Comparison of ENCODE assay signal across 29 cellular contexts in genomic region chr2:234100686-234101085, GRCh38. TPM values are rescaled to one million over a fixed set of nuclear protein-coding genes. Genes with fewer than 3 reads are reported as not detected.
DNase-seq lines count a peak whose midpoint lies in the region; ATAC-seq, FAIRE-seq and TF ChIP-seq lines count a peak whose summit lies in the region.
"Had no signal": no experiment of that assay in that cellular context is flagged by ENCODE, and none has a peak within 500 bp of the region (broad histone marks: within the 10 kb centered on the region; RNA-seq: fewer than 3 reads in every experiment).

No MANE protein-coding gene starts in this region.

- intact Hi-C loops in testis (cut with DNase I; ENCODE audit: low total_unique reads): no loop called here

- H3K27ac ChIP-seq in small intestine (ENCODE audit: low read depth in 1 of 2, low read length in 1 of 2) (no peak overlapping the region), testis (no peak overlapping the region)
- H3K27ac ChIP-seq: adrenal gland, body of pancreas, neutrophil, right lobe of liver had no signal

- H3K36me3 Mint-ChIP-seq in activated naive CD8-positive, alpha-beta T cell: no peaks in the 10 kb centered on the region
- no peaks in the 10 kb centered on the region for H3K36me3 Mint-ChIP-seq in activated naive CD8-positive, alpha-beta T cell treated with anti-CD3 and anti-CD28 coated beads for 36 hours
- peaks cover 6% of the 10 kb centered on the region for H3K36me3 Mint-ChIP-seq in activated CD8-positive, alpha-beta T cell treated with anti-CD3 and anti-CD28 coated beads, Interleukin-2, amount 10 ng/mL, durations not matched to agents 7 days and 5 days (ENCODE audit: low read depth)
- no peaks in the 10 kb centered on the region for H3K36me3 Mint-ChIP-seq in osteocyte (ENCODE audit: unreplicated experiment)
- H3K36me3 Mint-ChIP-seq: memory B cell had no signal

- H3K36me3 ChIP-seq in small intestine (ENCODE audit: control insufficient read depth in 2 of 2, insufficient read depth in 2 of 2, low read length in 2 of 2) (no peaks in the 10 kb centered on the region), testis (ENCODE audit: low read depth, missing control alignments) (no peaks in the 10 kb centered on the region)
- H3K36me3 ChIP-seq: adrenal gland, HAP-1, neutrophil, right lobe of liver had no signal

- H3K4me3 ChIP-seq in Jurkat, Clone E6-1 (ENCODE audit: low read length): no peak overlapping the region
- H3K4me3 ChIP-seq in small intestine (ENCODE audit: low read depth in 1 of 2, low read length in 2 of 2) (no peak overlapping the region), testis (no peak overlapping the region)
- H3K4me3 ChIP-seq: adrenal gland, body of pancreas, HAP-1, right lobe of liver had no signal

- H3K4me1 ChIP-seq in small intestine (ENCODE audit: control insufficient read depth in 2 of 2, insufficient read depth in 1 of 2, low read depth in 1 of 2, low read length in 1 of 2): no peaks in the 10 kb centered on the region
- no peaks in the 10 kb centered on the region for H3K4me1 ChIP-seq in testis
- H3K4me1 ChIP-seq: adrenal gland, body of pancreas, HAP-1, right lobe of liver had no signal

- peaks cover 40% of the 10 kb centered on the region for H3K4me1 Mint-ChIP-seq in activated naive CD8-positive, alpha-beta T cell (ENCODE audit: low read depth)
- H3K4me1 Mint-ChIP-seq in activated naive CD8-positive, alpha-beta T cell treated with anti-CD3 and anti-CD28 coated beads for 36 hours: peaks cover 18% of the 10 kb centered on the region
- H3K4me1 Mint-ChIP-seq in activated CD8-positive, alpha-beta T cell treated with anti-CD3 and anti-CD28 coated beads, Interleukin-2, amount 10 ng/mL, durations not matched to agents 7 days and 5 days (ENCODE audit: low read depth): peaks cover 38% of the 10 kb centered on the region
- H3K4me1 Mint-ChIP-seq in osteocyte (ENCODE audit: unreplicated experiment): no peaks in the 10 kb centered on the region

- peak; percentile 56 for ATAC-seq in activated CD8-positive, alpha-beta T cell treated with anti-CD3 and anti-CD28 coated beads, Interleukin-2, amount 10 ng/mL, durations not matched to agents 7 days and 5 days
- ATAC-seq: body of pancreas; left lobe of liver; right lobe of liver; stimulated activated naive B cell treated with anti-CD40 and anti-IgM and Interleukin-4, amounts not matched to agents 10 μg/mL and 1 μg/mL and 100 μg/mL, for 72 hours had no signal

- H3K4me3 Mint-ChIP-seq in activated naive CD8-positive, alpha-beta T cell: peak overlapping the region; percentile 40
- H3K4me3 Mint-ChIP-seq in activated naive CD8-positive, alpha-beta T cell treated with anti-CD3 and anti-CD28 coated beads for 36 hours: no peak overlapping the region
- H3K4me3 Mint-ChIP-seq in activated CD8-positive, alpha-beta T cell treated with anti-CD3 and anti-CD28 coated beads, Interleukin-2, amount 10 ng/mL, durations not matched to agents 7 days and 5 days: no peak overlapping the region
- H3K4me3 Mint-ChIP-seq in osteocyte (ENCODE audit: unreplicated experiment): no peak overlapping the region
- H3K4me3 Mint-ChIP-seq: IgD-negative memory B cell; memory B cell; stimulated activated naive B cell treated with anti-CD40 and anti-IgM and Interleukin-4, amounts not matched to agents 10 μg/mL and 1 μg/mL and 100 μg/mL, for 72 hours had no signal

- no peaks in the 10 kb centered on the region for H3K27me3 Mint-ChIP-seq in activated naive CD8-positive, alpha-beta T cell
- H3K27me3 Mint-ChIP-seq in activated naive CD8-positive, alpha-beta T cell treated with anti-CD3 and anti-CD28 coated beads for 36 hours: no peaks in the 10 kb centered on the region
- peaks cover 3% of the 10 kb centered on the region for H3K27me3 Mint-ChIP-seq in activated CD8-positive, alpha-beta T cell treated with anti-CD3 and anti-CD28 coated beads, Interleukin-2, amount 10 ng/mL, durations not matched to agents 7 days and 5 days (ENCODE audit: low read depth)
- peaks cover 36% of the 10 kb centered on the region for H3K27me3 Mint-ChIP-seq in osteocyte (ENCODE audit: unreplicated experiment)

- TF ChIP-seq POLR2A in testis (IDR thresholded peaks at IDR 0.05): no peak

- WGBS in small intestine, 3 donors: 71 to 78% (median 74%) methylated on average over 4 of the region's 4 CpGs
- 79 to 86% methylated on average over 4 of the region's 4 CpGs for WGBS in testis, 2 donors

- H3K27me3 ChIP-seq in small intestine (ENCODE audit: control insufficient read depth in 2 of 2, insufficient read depth in 2 of 2, low read length in 2 of 2) (no peaks in the 10 kb centered on the region), testis (no peaks in the 10 kb centered on the region)
- H3K27me3 ChIP-seq: adrenal gland, body of pancreas, neutrophil, right lobe of liver had no signal

- FAIRE-seq in small intestine (lab: Jason Lieb, UNC): no peak
- FAIRE-seq: endothelial cell of umbilical vein, urothelium cell line had no signal

- CTCF ChIA-PET in activated CD8-positive, alpha-beta T cell treated with anti-CD3 and anti-CD28 coated beads, Interleukin-2, amount 10 ng/mL, durations not matched to agents 7 days and 5 days (lab: Charles Lee): interaction anchor here (1.3 to 4.2 kb wide), 3 partner anchors 35 to 191 kb away, joined by 3 to 17 read pairs (median 4); no protein-coding TSS in a partner anchor

- no peak overlapping the region for H3K27ac Mint-ChIP-seq in activated naive CD8-positive, alpha-beta T cell
- no peak overlapping the region for H3K27ac Mint-ChIP-seq in activated naive CD8-positive, alpha-beta T cell treated with anti-CD3 and anti-CD28 coated beads for 36 hours
- peak overlapping the region; percentile 69 for H3K27ac Mint-ChIP-seq in activated CD8-positive, alpha-beta T cell treated with anti-CD3 and anti-CD28 coated beads, Interleukin-2, amount 10 ng/mL, durations not matched to agents 7 days and 5 days
- H3K27ac Mint-ChIP-seq in osteocyte (ENCODE audit: unreplicated experiment): no peak overlapping the region
- H3K27ac Mint-ChIP-seq: IgD-negative memory B cell; memory B cell; progenitor cell of endocrine pancreas; stimulated activated naive B cell treated with anti-CD40 and anti-IgM and Interleukin-4, amounts not matched to agents 10 μg/mL and 1 μg/mL and 100 μg/mL, for 72 hours had no signal

- DNase-seq in activated naive CD8-positive, alpha-beta T cell treated with anti-CD3 and anti-CD28 coated beads for 36 hours: no peak
- DNase-seq in Jurkat, Clone E6-1 (ENCODE audit: low read depth, low spot score): peak; percentile 52
- DNase-seq in activated CD8-positive, alpha-beta T cell treated with anti-CD3 and anti-CD28 coated beads, Interleukin-2, amount 10 ng/mL, durations not matched to agents 7 days and 5 days: peak; percentile 54
- DNase-seq in small intestine: peak; percentile 52
- no peak for DNase-seq in testis
- DNase-seq in osteocyte (ENCODE audit: extremely low spot score, unreplicated experiment): no peak
- DNase-seq: activated CD4-positive, alpha-beta T cell treated with anti-CD3 and anti-CD28 coated beads for 1 hour; adrenal gland; body of pancreas; GDM1; NCI-H1436; NCI-H345; NCI-H748 treated with DMSO at 0.1 percent for 48 hours; right lobe of liver; RPMI8226; stimulated activated CD4-positive, alpha-beta T cell treated with anti-CD3 and anti-CD28 coated beads, Interleukin-4, amount 100 ng/mL, for 4 hours; stimulated activated naive B cell treated with anti-CD40 and anti-IgM and Interleukin-4, amounts not matched to agents 10 μg/mL and 1 μg/mL and 100 μg/mL, for 72 hours had no signal

- POLR2A ChIA-PET in activated CD8-positive, alpha-beta T cell treated with anti-CD3 and anti-CD28 coated beads, Interleukin-2, amount 10 ng/mL, durations not matched to agents 7 days and 5 days (lab: Charles Lee): no interaction called here

- no peaks in the 10 kb centered on the region for H3K9me3 ChIP-seq in small intestine (ENCODE audit: control insufficient read depth, low read depth)
- no peaks in the 10 kb centered on the region for H3K9me3 ChIP-seq in testis
- H3K9me3 ChIP-seq: adrenal gland, body of pancreas, HAP-1, neutrophil, right lobe of liver had no signal

- TF ChIP-seq CTCF in testis (IDR thresholded peaks at IDR 0.05) (no peak), osteocyte (IDR thresholded peaks at IDR 0.05) (no peak)

- no peaks in the 10 kb centered on the region for H3K9me3 Mint-ChIP-seq in activated naive CD8-positive, alpha-beta T cell (ENCODE audit: low read depth)
- no peaks in the 10 kb centered on the region for H3K9me3 Mint-ChIP-seq in activated naive CD8-positive, alpha-beta T cell treated with anti-CD3 and anti-CD28 coated beads for 36 hours
- H3K9me3 Mint-ChIP-seq in activated CD8-positive, alpha-beta T cell treated with anti-CD3 and anti-CD28 coated beads, Interleukin-2, amount 10 ng/mL, durations not matched to agents 7 days and 5 days (ENCODE audit: insufficient read depth): peaks cover 4% of the 10 kb centered on the region
- H3K9me3 Mint-ChIP-seq in osteocyte (ENCODE audit: unreplicated experiment): no peaks in the 10 kb centered on the region
- H3K9me3 Mint-ChIP-seq: IgD-negative memory B cell had no signal

RNA-seq across cellular contexts. Expression of gene SPP2, which starts 50.2 kb away (rescaled TPM):
- total RNA-seq in activated naive CD8-positive, alpha-beta T cell treated with anti-CD3 and anti-CD28 coated beads for 36 hours: not detected
- polyA plus RNA-seq in Jurkat, Clone E6-1 (2012; ENCODE audit: insufficient read depth, insufficient read length): not detected
- total RNA-seq in activated CD8-positive, alpha-beta T cell treated with anti-CD3 and anti-CD28 coated beads, Interleukin-2, amount 10 ng/mL, durations not matched to agents 7 days and 5 days: not detected
- polyA plus RNA-seq in small intestine (not detected), testis (ENCODE audit: insufficient read depth, low read depth, low replicate concordance) (not detected)
- total RNA-seq in testis (not detected), osteocyte (not detected in 2 replicates)
- total RNA-seq: adrenal gland, body of pancreas, chondrocyte, endothelial cell of umbilical vein, progenitor cell of endocrine pancreas, SK-MEL-5, temporal lobe had no signal
- polyA plus RNA-seq: adrenal gland, endothelial cell of umbilical vein, IgD-negative memory B cell had no signal

Comparison
In these comparisons a context has a peak if more than half of its experiments do, and no peak if none do; other contexts are left out.
1. DNase-seq: peak in Jurkat, Clone E6-1 (single experiment), activated CD8-positive, alpha-beta T cell treated with anti-CD3 and anti-CD28 coated beads, Interleukin-2, amount 10 ng/mL, durations not matched to agents 7 days and 5 days (single experiment) and small intestine (single experiment); none in activated naive CD8-positive, alpha-beta T cell treated with anti-CD3 and anti-CD28 coated beads for 36 hours (single experiment), testis (single experiment) and osteocyte (single experiment).